Comparison of ENCODE assay signal across 15 cellular contexts in the genomic region with DNA sequence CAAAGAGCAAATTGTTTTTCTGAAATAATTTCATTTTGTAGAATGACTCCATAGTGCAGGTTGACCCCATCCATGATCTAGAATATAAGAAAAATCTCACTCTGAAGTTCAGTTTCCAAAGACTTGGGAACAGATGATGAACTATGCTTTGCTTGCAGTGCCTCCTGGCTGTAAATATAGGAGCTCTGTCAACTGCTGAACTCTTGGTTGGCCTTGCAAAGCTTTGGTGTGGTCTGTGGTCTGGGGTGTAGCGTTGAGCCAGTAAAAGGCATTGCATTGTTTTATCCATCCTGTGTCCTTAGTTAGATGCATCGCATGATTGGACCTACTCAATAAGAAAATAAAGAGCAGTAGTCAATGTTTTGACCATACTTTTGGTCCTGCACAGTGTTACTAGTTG.
DNase-seq lines count a peak whose midpoint lies in the region; ATAC-seq and TF ChIP-seq lines count a peak whose summit lies in the region.
"Had no signal": no experiment of that assay in that cellular context is flagged by ENCODE, and none has a peak within 500 bp of the region (broad histone marks: within the 10 kb centered on the region; RNA-seq: fewer than 3 reads in every experiment).

No MANE protein-coding gene starts in this region.

- POLR2A ChIA-PET in AG04449 (lab: Yijun Ruan, JAX) = no interaction called here

- H3K27me3 ChIP-seq in left ventricle myocardium inferior (ENCODE audit: low read depth) (no peaks in the 10 kb centered on the region), tibial nerve (no peaks in the 10 kb centered on the region), ascending aorta (no peaks in the 10 kb centered on the region)
- H3K27me3 ChIP-seq: colonic mucosa, sigmoid colon, SJSA1 had no signal

- H3K4me1 ChIP-seq in left ventricle myocardium inferior (peaks cover 34% of the 10 kb centered on the region), tibial nerve (peaks cover 0 to 17% (median 0%) of the 10 kb centered on the region in 4 donors), ascending aorta (no peaks in the 10 kb centered on the region)
- H3K4me1 ChIP-seq: colonic mucosa, HAP-1, SJSA1 had no signal

- H3K4me3 ChIP-seq in AG04449 (ENCODE audit: low read depth, low read length) (no peak overlapping the region), left ventricle myocardium inferior (no peak overlapping the region), tibial nerve (no peak overlapping the region), ascending aorta (no peak overlapping the region)
- H3K4me3 ChIP-seq: colonic mucosa, HAP-1, sigmoid colon, SJSA1 had no signal

- intact Hi-C loops in left ventricle myocardium inferior (cut with micrococcal nuclease) = no loop called here
- intact Hi-C loops in ascending aorta (cut with DNase I) = no loop called here

- no peak for TF ChIP-seq POLR2A in tibial nerve (IDR thresholded peaks at IDR 0.05)

- TF ChIP-seq EP300 in tibial nerve (IDR thresholded peaks at IDR 0.05) = no peak

- CTCF ChIA-PET in AG04449 (lab: Yijun Ruan, JAX) = interaction anchor here (1.4 kb wide), 1 partner anchor 25 kb away, joined by 3 read pairs; no protein-coding TSS in a partner anchor

- 67 to 70% methylated on average over 2 of the region's 2 CpGs for whole genome bisulfite sequencing in tibial nerve, 2 donors

- H3K9me3 ChIP-seq in left ventricle myocardium inferior (replicated peaks) (no peaks in the 10 kb centered on the region), tibial nerve (no peaks in the 10 kb centered on the region), ascending aorta (no peaks in the 10 kb centered on the region)
- H3K9me3 ChIP-seq: colonic mucosa, HAP-1, sigmoid colon, SJSA1 had no signal

- H3K36me3 ChIP-seq in left ventricle myocardium inferior = no peaks in the 10 kb centered on the region
- no peaks in the 10 kb centered on the region for H3K36me3 ChIP-seq in tibial nerve
- H3K36me3 ChIP-seq in ascending aorta = no peaks in the 10 kb centered on the region
- H3K36me3 ChIP-seq: colonic mucosa, HAP-1, sigmoid colon, SJSA1 had no signal

- no peak for DNase-seq in AG04449 (ENCODE audit: low read depth, low spot score)
- DNase-seq in H4 (ENCODE audit: low spot score) = peak; percentile 23
- DNase-seq in amniotic epithelial cell (ENCODE audit: low read depth) = peak; percentile 13
- no peak for DNase-seq in left ventricle myocardium inferior
- DNase-seq in tibial nerve (ENCODE audit: low spot score in 2 of 2) = no peak
- no peak for DNase-seq in ascending aorta (ENCODE audit: low spot score in 2 of 2)
- DNase-seq in HUDEP-2 (lab: John Stamatoyannopoulos, UW; ENCODE audit: unreplicated experiment in 76 of 76) = no peak
- DNase-seq: CD4-positive, alpha-beta memory T cell; colonic mucosa; hippocampal formation; sigmoid colon had no signal

- H3K27ac ChIP-seq in left ventricle myocardium inferior (replicated peaks) (peak overlapping the region; percentile 9), tibial nerve (no peak overlapping the region), ascending aorta (no peak overlapping the region)
- H3K27ac ChIP-seq: colonic mucosa, KMS-11, sigmoid colon, SJSA1 had no signal

- TF ChIP-seq CTCF in AG04449 (IDR thresholded peaks at IDR 0.05; ENCODE audit: insufficient read depth, low read length, missing control alignments) (peak; percentile 8), left ventricle myocardium inferior (IDR thresholded peaks at IDR 0.05; ENCODE audit: borderline replicate concordance) (peak; percentile 54), tibial nerve (IDR thresholded peaks at IDR 0.05) (peak in 1 of 5 experiments; percentile 11), ascending aorta (IDR thresholded peaks at IDR 0.05) (peak in 1 of 3 experiments; percentile 22)

- no peak for ATAC-seq in GM21717 (IDR thresholded peaks at IDR 0.05; ENCODE audit: unreplicated experiment)

Comparison
In these comparisons a context has a peak if more than half of its experiments do, and no peak if none do; other contexts are left out.
1. DNase-seq: peak in H4 (single experiment) and amniotic epithelial cell (single experiment); none in AG04449 (single experiment), left ventricle myocardium inferior (single experiment), tibial nerve (0 of 2), ascending aorta (0 of 2) and HUDEP-2 (0 of 76).